Comparison of ENCODE assay signal across 2 cellular contexts in genomic region chr5:83493644-83494043, GRCh38.
TF ChIP-seq lines count a peak whose summit lies in the region.

No MANE protein-coding gene starts in this region.

TF ChIP-seq in IMR-90, 13 proteins besides CTCF, POLR2A, EP300 and RAD21 (continued from another document):
- no peak for TF ChIP-seq RCOR1 (IDR thresholded peaks at IDR 0.05; ENCODE audit: insufficient replicate concordance, low read length)
- no peak for TF ChIP-seq FOS (IDR thresholded peaks at IDR 0.05; ENCODE audit: low read depth, low read length)
- no peak for TF ChIP-seq MXI1 (IDR thresholded peaks at IDR 0.05; ENCODE audit: borderline replicate concordance, low read depth, low read length)
- TF ChIP-seq MAFK (IDR thresholded peaks at IDR 0.05; ENCODE audit: low read depth, low read length), result no peak
- no peak for TF ChIP-seq NFE2L2 (IDR thresholded peaks at IDR 0.05; ENCODE audit: low read depth, low read length)
- no peak for TF ChIP-seq USF2 (IDR thresholded peaks at IDR 0.05; ENCODE audit: low read depth, low read length)
- no peak for TF ChIP-seq RFX5 (IDR thresholded peaks at IDR 0.05; ENCODE audit: low read depth, low read length)
- no peak for TF ChIP-seq CHD1 (IDR thresholded peaks at IDR 0.05; ENCODE audit: low read depth, low read length)
- TF ChIP-seq ELK1 (IDR thresholded peaks at IDR 0.05; ENCODE audit: borderline replicate concordance, low read depth, low read length), result no peak
- TF ChIP-seq SMC3 (IDR thresholded peaks at IDR 0.05; ENCODE audit: low read depth, low read length), result no peak
- no peak for TF ChIP-seq MAZ (IDR thresholded peaks at IDR 0.05; ENCODE audit: borderline replicate concordance, low read depth, low read length)
- TF ChIP-seq BHLHE40 (IDR thresholded peaks at IDR 0.05; ENCODE audit: low read depth, low read length), result no peak
TF ChIP-seq in IMR-90: peak in this region for 0.

TF ChIP-seq in neural cell, 6 proteins besides CTCF, POLR2A, EP300 and RAD21 (continued from another document):
- TF ChIP-seq MXI1 (conservative IDR thresholded peaks at IDR 0.05; ENCODE audit: poor library complexity, severe bottlenecking), result no peak
- TF ChIP-seq POLR2AphosphoS5 (IDR thresholded peaks at IDR 0.05), result no peak
- no peak for TF ChIP-seq REST (IDR thresholded peaks at IDR 0.05; ENCODE audit: borderline replicate concordance)
- no peak for TF ChIP-seq EZH2 (IDR thresholded peaks at IDR 0.05; ENCODE audit: borderline replicate concordance, insufficient read depth, low read length, poor library complexity, severe bottlenecking)
- no peak for TF ChIP-seq TAF1 (IDR thresholded peaks at IDR 0.05; ENCODE audit: low read depth)
